ENCODE assay signal across 10 cellular contexts in genomic region chr1:12473596-12474329, GRCh38.
A peak's percentile ranks its signal among the peaks of the same experiment; 100 is the strongest.
DNase-seq lines count a peak whose midpoint lies in the region; ATAC-seq and TF ChIP-seq lines count a peak whose summit lies in the region.
"Had no signal": no experiment of that assay in that cellular context is flagged by ENCODE, and none has a peak within 500 bp of the region (broad histone marks: within the 10 kb centered on the region; RNA-seq: fewer than 3 reads in every experiment).

No MANE protein-coding gene starts in this region.

- peak overlapping the region; percentile 90 for H3K27ac Mint-ChIP-seq in activated CD8-positive, alpha-beta memory T cell treated with anti-CD3 and anti-CD28 coated beads, Interleukin-2, amount 10 ng/mL, durations not matched to agents 7 days and 5 days
- H3K27ac Mint-ChIP-seq in type B pancreatic cell = peak overlapping the region; percentile 95

- peaks cover 72% of the 10 kb centered on the region for H3K4me1 Mint-ChIP-seq in activated CD8-positive, alpha-beta memory T cell treated with anti-CD3 and anti-CD28 coated beads, Interleukin-2, amount 10 ng/mL, durations not matched to agents 7 days and 5 days
- H3K4me1 Mint-ChIP-seq in type B pancreatic cell (ENCODE audit: unreplicated experiment) = peaks cover 85% of the 10 kb centered on the region

- ATAC-seq in activated CD8-positive, alpha-beta memory T cell treated with anti-CD3 and anti-CD28 coated beads, Interleukin-2, amount 10 ng/mL, durations not matched to agents 7 days and 5 days = no peak
- ATAC-seq in lung (ENCODE audit: insufficient read depth, low FRiP score) = no peak
- ATAC-seq in GM21360 (IDR thresholded peaks at IDR 0.05; ENCODE audit: unreplicated experiment) = no peak
- ATAC-seq: GM12878 had no signal

- DNase-seq in activated CD8-positive, alpha-beta memory T cell treated with anti-CD3 and anti-CD28 coated beads, Interleukin-2, amount 10 ng/mL, durations not matched to agents 7 days and 5 days = no peak
- no peak for DNase-seq in activated CD8-positive, alpha-beta memory T cell treated with anti-CD3 and anti-CD28 coated beads, Interleukin-2, amount 50 U/mL, for 4 hours
- DNase-seq in amniotic epithelial cell (ENCODE audit: low read depth) = peak; percentile 83
- DNase-seq in lung (ENCODE audit: low spot score) = no peak
- DNase-seq in type B pancreatic cell (ENCODE audit: extremely low spot score, unreplicated experiment) = no peak
- DNase-seq in head of caudate nucleus = no peak
- DNase-seq in NCI-H510A (lab: John Stamatoyannopoulos, UW) = no peak
- DNase-seq: NCI-H446 had no signal

- peak overlapping the region; percentile 12 to 38 for H3K27ac ChIP-seq in lung (ENCODE audit: low read depth in 1 of 2, low read length in 1 of 2)

- H3K27me3 ChIP-seq in lung (ENCODE audit: control insufficient read depth, insufficient read depth) = no peaks in the 10 kb centered on the region

- WGBS in lung, 2 donors = 56 to 67% methylated on average over 11 of the region's 11 CpGs

- intact Hi-C loops in head of caudate nucleus (cut with DNase I) = no loop called here

- peak overlapping the region; percentile 44 for H3K4me3 Mint-ChIP-seq in activated CD8-positive, alpha-beta memory T cell treated with anti-CD3 and anti-CD28 coated beads, Interleukin-2, amount 10 ng/mL, durations not matched to agents 7 days and 5 days
- H3K4me3 Mint-ChIP-seq in type B pancreatic cell = peak overlapping the region; percentile 36

- no peak overlapping the region for H3K4me3 ChIP-seq in lung
- H3K4me3 ChIP-seq: GM12878 had no signal

- TF ChIP-seq CTCF in lung (IDR thresholded peaks at IDR 0.05; ENCODE audit: control extremely low read depth, extremely low read depth) (no peak), type B pancreatic cell (conservative IDR thresholded peaks at IDR 0.05) (no peak)

- peaks cover 29 to 31% of the 10 kb centered on the region in 2 donors for H3K4me1 ChIP-seq in lung (ENCODE audit: control insufficient read depth in 2 of 2, insufficient read depth in 2 of 2, low read length in 2 of 2)

- H3K36me3 ChIP-seq in lung (ENCODE audit: control insufficient read depth in 2 of 2, insufficient read depth in 2 of 2, low read length in 2 of 2) = no peaks in the 10 kb centered on the region

- no peaks in the 10 kb centered on the region for H3K9me3 Mint-ChIP-seq in activated CD8-positive, alpha-beta memory T cell treated with anti-CD3 and anti-CD28 coated beads, Interleukin-2, amount 10 ng/mL, durations not matched to agents 7 days and 5 days (ENCODE audit: low read depth)
- H3K9me3 Mint-ChIP-seq in type B pancreatic cell = no peaks in the 10 kb centered on the region

- H3K9me3 ChIP-seq in lung (ENCODE audit: control insufficient read depth in 2 of 2, insufficient read depth in 1 of 2, low read length in 1 of 2) = no peaks in the 10 kb centered on the region

- no peaks in the 10 kb centered on the region for H3K27me3 Mint-ChIP-seq in activated CD8-positive, alpha-beta memory T cell treated with anti-CD3 and anti-CD28 coated beads, Interleukin-2, amount 10 ng/mL, durations not matched to agents 7 days and 5 days
- no peaks in the 10 kb centered on the region for H3K27me3 Mint-ChIP-seq in type B pancreatic cell

- H3K36me3 Mint-ChIP-seq in activated CD8-positive, alpha-beta memory T cell treated with anti-CD3 and anti-CD28 coated beads, Interleukin-2, amount 10 ng/mL, durations not matched to agents 7 days and 5 days = peaks cover 29% of the 10 kb centered on the region
- peaks cover 10% of the 10 kb centered on the region for H3K36me3 Mint-ChIP-seq in type B pancreatic cell

- CTCF ChIA-PET in activated CD8-positive, alpha-beta memory T cell treated with anti-CD3 and anti-CD28 coated beads, Interleukin-2, amount 10 ng/mL, durations not matched to agents 7 days and 5 days (lab: Charles Lee) = interaction anchor here (1.0 to 2.5 kb wide), 5 partner anchors 20 to 146 kb away, joined by 3 to 14 read pairs (median 5); partner anchors contain the start of gene DHRS3
